8 cellular contexts compared by ENCODE assay signal in genomic region chr15:79922512-79923067, GRCh38. TPM values are rescaled to one million over a fixed set of nuclear protein-coding genes. Genes with fewer than 3 reads are reported as not detected.
DNase-seq lines count a peak whose midpoint lies in the region; ATAC-seq and TF ChIP-seq lines count a peak whose summit lies in the region.

No MANE protein-coding gene starts in this region.

- H3K4me3 ChIP-seq in iPS-20b (ENCODE audit: low read length): peak overlapping the region; percentile 95
- H3K4me3 ChIP-seq in suprapubic skin: peak overlapping the region; percentile 93

- peaks cover 50% of the 10 kb centered on the region for H3K36me3 Mint-ChIP-seq in T-helper 2 cell treated with Interferon-gamma antibody and Interleukin-4, amounts not matched to agents 5 μg/mL and 100 μg/mL, for 36 hours (ENCODE audit: low read depth)
- peaks cover 55% of the 10 kb centered on the region for H3K36me3 Mint-ChIP-seq in activated CD8-positive, alpha-beta T cell treated with anti-CD3 and anti-CD28 coated beads for 36 hours (ENCODE audit: low read depth)

- CTCF ChIA-PET in activated CD8-positive, alpha-beta T cell treated with anti-CD3 and anti-CD28 coated beads for 36 hours (lab: Charles Lee): interaction anchor here (0.7 to 2.0 kb wide), 14 partner anchors 9 to 231 kb away, joined by 3 to 9 read pairs (median 4); partner anchors contain the start of genes FAH and MTHFS

- H3K9ac ChIP-seq in iPS-20b (ENCODE audit: low read depth, low read length): peak overlapping the region; percentile 96

- ATAC-seq in activated CD8-positive, alpha-beta T cell treated with anti-CD3 and anti-CD28 coated beads for 36 hours: no peak
- ATAC-seq in HG03469 (IDR thresholded peaks at IDR 0.05; ENCODE audit: unreplicated experiment): no peak

- H3K9me3 ChIP-seq in iPS-20b (ENCODE audit: insufficient read depth, low read depth, low read length) (peaks cover 40% of the 10 kb centered on the region), suprapubic skin (peaks cover 40% of the 10 kb centered on the region)

- peak overlapping the region; percentile 95 for H3K4me3 Mint-ChIP-seq in T-helper 2 cell treated with Interferon-gamma antibody and Interleukin-4, amounts not matched to agents 5 μg/mL and 100 μg/mL, for 36 hours
- peak overlapping the region; percentile 96 for H3K4me3 Mint-ChIP-seq in activated CD8-positive, alpha-beta T cell treated with anti-CD3 and anti-CD28 coated beads for 36 hours

- intact Hi-C loops in activated CD8-positive, alpha-beta T cell treated with anti-CD3 and anti-CD28 coated beads for 36 hours (cut with micrococcal nuclease): loop anchor here (1.0 kb wide), 1 partner anchor 48 kb away; no protein-coding TSS in a partner anchor

- H3K4me1 ChIP-seq in iPS-20b (ENCODE audit: insufficient read depth, low read length): no peaks in the 10 kb centered on the region
- H3K4me1 ChIP-seq in suprapubic skin: peaks cover 13% of the 10 kb centered on the region

- H3K27ac ChIP-seq in iPS-20b (ENCODE audit: low read length): no peak overlapping the region
- peak overlapping the region; percentile 90 for H3K27ac ChIP-seq in suprapubic skin

- no peak for TF ChIP-seq CTCF in activated CD8-positive, alpha-beta T cell treated with anti-CD3 and anti-CD28 coated beads for 36 hours (IDR thresholded peaks at IDR 0.05)
- TF ChIP-seq CTCF in suprapubic skin (IDR thresholded peaks at IDR 0.05): no peak

- H3K27ac Mint-ChIP-seq in T-helper 2 cell treated with Interferon-gamma antibody and Interleukin-4, amounts not matched to agents 5 μg/mL and 100 μg/mL, for 36 hours: peak overlapping the region; percentile 95
- peak overlapping the region; percentile 96 for H3K27ac Mint-ChIP-seq in activated CD8-positive, alpha-beta T cell treated with anti-CD3 and anti-CD28 coated beads for 36 hours

- no peak for DNase-seq in T-helper 2 cell treated with Interferon-gamma antibody and Interleukin-4, amounts not matched to agents 5 μg/mL and 100 μg/mL, for 36 hours (ENCODE audit: low spot score)
- DNase-seq in T-helper 2 cell: no peak
- no peak for DNase-seq in activated CD8-positive, alpha-beta T cell treated with anti-CD3 and anti-CD28 coated beads for 36 hours
- no peak for DNase-seq in suprapubic skin (ENCODE audit: low spot score in 2 of 2)
- no peak for DNase-seq in EL
- no peak for DNase-seq in activated CD4-positive, CD25-positive, alpha-beta regulatory T cell treated with anti-CD3 and anti-CD28 coated beads, Interleukin-2, amount 50 U/mL, for 72 hours

- TF ChIP-seq POLR2A in suprapubic skin (IDR thresholded peaks at IDR 0.05): no peak

- no peaks in the 10 kb centered on the region for H3K27me3 ChIP-seq in iPS-20b (ENCODE audit: insufficient read depth, low read length)
- H3K27me3 ChIP-seq in suprapubic skin: no peaks in the 10 kb centered on the region

- WGBS in suprapubic skin: 42% methylated on average over 10 of the region's 17 CpGs

- H3K27me3 Mint-ChIP-seq in T-helper 2 cell treated with Interferon-gamma antibody and Interleukin-4, amounts not matched to agents 5 μg/mL and 100 μg/mL, for 36 hours (ENCODE audit: low read depth): no peaks in the 10 kb centered on the region
- no peaks in the 10 kb centered on the region for H3K27me3 Mint-ChIP-seq in activated CD8-positive, alpha-beta T cell treated with anti-CD3 and anti-CD28 coated beads for 36 hours

- peaks cover 34% of the 10 kb centered on the region for H3K36me3 ChIP-seq in iPS-20b (ENCODE audit: insufficient read depth, low read depth, low read length)
- H3K36me3 ChIP-seq in suprapubic skin: peaks cover 18% of the 10 kb centered on the region

- peaks cover 12% of the 10 kb centered on the region for H3K4me1 Mint-ChIP-seq in T-helper 2 cell treated with Interferon-gamma antibody and Interleukin-4, amounts not matched to agents 5 μg/mL and 100 μg/mL, for 36 hours (ENCODE audit: low read depth)
- peaks cover 32% of the 10 kb centered on the region for H3K4me1 Mint-ChIP-seq in activated CD8-positive, alpha-beta T cell treated with anti-CD3 and anti-CD28 coated beads for 36 hours (ENCODE audit: low read depth)

- no peak for TF ChIP-seq EP300 in suprapubic skin (IDR thresholded peaks at IDR 0.05)

- POLR2A ChIA-PET in activated CD8-positive, alpha-beta T cell treated with anti-CD3 and anti-CD28 coated beads for 36 hours (lab: Charles Lee): interaction anchor here (0.6 to 4.0 kb wide), 16 partner anchors 9 to 148 kb away, joined by 3 to 47 read pairs (median 6); partner anchors contain the start of genes BCL2A1 and MTHFS

- peaks cover 31% of the 10 kb centered on the region for H3K9me3 Mint-ChIP-seq in T-helper 2 cell treated with Interferon-gamma antibody and Interleukin-4, amounts not matched to agents 5 μg/mL and 100 μg/mL, for 36 hours
- H3K9me3 Mint-ChIP-seq in activated CD8-positive, alpha-beta T cell treated with anti-CD3 and anti-CD28 coated beads for 36 hours: peaks cover 32% of the 10 kb centered on the region

RNA-seq across cellular contexts. Expression of gene MTHFS, which starts 25.8 kb away (rescaled TPM):
- total RNA-seq in activated CD8-positive, alpha-beta T cell treated with anti-CD3 and anti-CD28 coated beads for 36 hours: 10 to 100 TPM; 27.3 to 28.4 TPM
- 10 to 100 TPM in 3 of 4 donors, 1 to 10 TPM in 1; 4.3 to 10.9 (median 10.2) TPM for total RNA-seq in suprapubic skin

RNA-seq across cellular contexts. Expression of gene BCL2A1, which starts 48.4 kb away (rescaled TPM):
- 10 to 100 TPM; 47.1 to 47.9 TPM for total RNA-seq in activated CD8-positive, alpha-beta T cell treated with anti-CD3 and anti-CD28 coated beads for 36 hours
- total RNA-seq in suprapubic skin: 1 to 10 TPM in 2 of 4 donors, under 1 TPM in 2; 0.64 to 2.6 (median 0.92) TPM

Comparison
In these comparisons a context has a peak if more than half of its experiments do, and no peak if none do; other contexts are left out.
1. RNA of gene BCL2A1, which starts 48.4 kb away (total RNA-seq): 47.1 to 47.9 TPM in activated CD8-positive, alpha-beta T cell treated with anti-CD3 and anti-CD28 coated beads for 36 hours; 0.64 to 2.6 TPM in suprapubic skin; every median in the first group is over 10 times any median in the second.